ENCODE assay signal across 8 cellular contexts in the genomic region with DNA sequence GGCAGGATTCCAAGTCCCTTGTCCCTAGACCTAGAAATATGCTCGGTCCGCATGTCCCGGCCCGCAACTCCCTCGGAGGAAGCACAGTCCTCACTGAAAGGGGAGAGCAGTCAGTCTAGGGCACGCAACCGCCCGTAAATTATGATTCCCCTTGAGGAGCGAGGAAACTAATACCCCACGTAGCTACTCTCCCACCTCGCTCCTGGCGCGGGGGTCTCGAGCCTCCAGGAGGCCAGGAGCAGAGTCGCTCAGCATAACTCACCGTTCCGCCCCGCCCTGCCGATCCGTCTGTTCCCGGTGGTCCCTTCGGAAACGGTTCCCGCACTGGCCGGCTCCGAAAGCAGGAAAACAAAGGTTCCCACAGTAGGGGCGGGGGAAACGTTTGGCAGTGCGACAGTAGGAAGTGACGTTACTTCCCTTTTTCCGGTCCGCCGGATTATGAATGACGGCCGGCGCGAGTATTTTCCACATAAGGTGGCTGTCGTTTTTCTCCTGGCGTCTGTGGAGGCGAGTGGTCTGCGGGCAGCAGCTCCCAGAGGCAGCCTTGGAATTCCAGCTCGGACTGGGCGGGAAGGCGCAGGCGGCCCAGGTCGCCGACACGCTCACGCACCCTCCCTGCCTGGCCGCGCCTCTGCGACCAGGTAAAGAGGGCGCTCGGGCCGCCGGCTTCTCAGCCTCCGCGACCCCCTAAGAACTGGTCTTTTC. TPM values are rescaled to one million over a fixed set of nuclear protein-coding genes. Genes with fewer than 3 reads are reported as not detected.
DNase-seq lines count a peak whose midpoint lies in the region; ATAC-seq, FAIRE-seq and TF ChIP-seq lines count a peak whose summit lies in the region.

A gene with protein sequence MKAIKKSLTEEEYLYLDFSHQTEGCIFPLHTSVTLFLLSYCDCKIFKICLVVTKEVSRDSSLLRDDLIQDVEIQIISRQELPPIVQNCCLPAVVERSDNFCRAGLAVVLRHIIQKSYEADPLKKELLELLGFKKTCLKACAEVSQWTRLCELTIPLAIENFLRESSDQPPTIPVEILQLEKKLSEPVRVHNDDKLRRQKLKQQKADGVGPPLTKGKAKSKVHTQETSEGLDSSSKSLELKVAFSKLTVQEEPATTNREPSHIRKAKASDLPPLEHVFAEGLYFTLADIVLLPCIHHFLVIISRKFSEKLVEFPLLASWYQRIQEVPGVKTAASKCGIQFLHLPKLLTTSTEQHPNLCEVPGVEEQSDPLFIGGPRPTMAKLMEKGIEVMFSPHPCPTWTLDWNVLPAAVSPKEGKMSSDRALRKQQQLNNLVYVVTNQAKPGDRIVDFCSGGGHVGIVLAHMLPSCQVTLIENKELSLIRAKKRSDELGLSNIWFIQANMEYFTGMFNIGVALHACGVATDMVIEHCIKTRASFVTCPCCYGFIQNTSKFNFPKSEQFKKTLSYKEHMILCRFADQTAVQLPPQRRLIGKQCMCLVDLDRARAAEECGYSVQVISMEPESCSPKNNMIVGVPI (plus strand): TSS at position 409 of the 705 bp plus-strand sequence. CDS start 8,830 bp downstream, outside the sequence.
A gene with protein sequence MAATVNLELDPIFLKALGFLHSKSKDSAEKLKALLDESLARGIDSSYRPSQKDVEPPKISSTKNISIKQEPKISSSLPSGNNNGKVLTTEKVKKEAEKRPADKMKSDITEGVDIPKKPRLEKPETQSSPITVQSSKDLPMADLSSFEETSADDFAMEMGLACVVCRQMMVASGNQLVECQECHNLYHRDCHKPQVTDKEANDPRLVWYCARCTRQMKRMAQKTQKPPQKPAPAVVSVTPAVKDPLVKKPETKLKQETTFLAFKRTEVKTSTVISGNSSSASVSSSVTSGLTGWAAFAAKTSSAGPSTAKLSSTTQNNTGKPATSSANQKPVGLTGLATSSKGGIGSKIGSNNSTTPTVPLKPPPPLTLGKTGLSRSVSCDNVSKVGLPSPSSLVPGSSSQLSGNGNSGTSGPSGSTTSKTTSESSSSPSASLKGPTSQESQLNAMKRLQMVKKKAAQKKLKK (minus strand): TSS at position 314 of the 705 bp plus-strand sequence. CDS start 8,684 bp downstream, outside the sequence.

- peak; percentile 92 for DNase-seq in COLO668 (lab: John Stamatoyannopoulos, UW; ENCODE audit: unreplicated experiment)
- DNase-seq in HT1080 (ENCODE audit: low read depth), result peak; percentile 84
- peak; percentile 88 for DNase-seq in NOMO-1 treated with DMSO at 0.1 percent for 48 hours (lab: John Stamatoyannopoulos, UW; ENCODE audit: unreplicated experiment)
- DNase-seq in activated CD8-positive, alpha-beta memory T cell treated with anti-CD3 and anti-CD28 coated beads for 48 hours (ENCODE audit: low read depth in 2 of 3, low spot score in 2 of 3), result peak; percentile 62 to 80 (median 77)
- peak; percentile 75 to 93 for DNase-seq in H1 (ENCODE audit: low read depth in 1 of 2, low spot score in 2 of 2)
- peak; percentile 83 to 86 for DNase-seq in memory B cell (ENCODE audit: low spot score in 2 of 2)
- DNase-seq in stimulated activated CD8-positive, alpha-beta memory T cell treated with anti-CD3 and anti-CD28 coated beads, Interleukin-12 subunit alpha, Interleukin-12 subunit beta, amount 100 ng/mL, for 24 hours (ENCODE audit: extremely low read depth), result peak; percentile 69

- TF ChIP-seq CTCF in H1 (IDR thresholded peaks at IDR 0.05; ENCODE audit: control extremely low read depth in 1 of 3, insufficient read depth in 1 of 3, low read depth in 1 of 3, low read length in 3 of 3), result no peak

- no peaks in the 10 kb centered on the region for H3K27me3 ChIP-seq in H1 (replicated peaks in 1 of 4; ENCODE audit: control insufficient read depth in 3 of 4, extremely low read depth in 1 of 4, insufficient read depth in 3 of 4, low read length in 3 of 4)

- peak; percentile 73 to 90 for TF ChIP-seq POLR2A in H1 (IDR thresholded peaks at IDR 0.05; ENCODE audit: control extremely low read depth in 1 of 2, low read depth in 2 of 2, low read length in 2 of 2)

- H3K27ac Mint-ChIP-seq in memory B cell, result peak within 1 kb of the TSS; percentile 99

- H3K14ac ChIP-seq in H1 (ENCODE audit: insufficient read length), result no peak within 1 kb of the TSS

- H2BK12ac ChIP-seq in H1 (ENCODE audit: low read depth, low read length), result no peak within 1 kb of the TSS

- H4K5ac ChIP-seq in H1 (ENCODE audit: insufficient read length, low read depth, low read length), result peak within 1 kb of the TSS; percentile 79

- 2% methylated on average over 44 of the region's 58 CpGs; no CpG with 5 or more reads in 1 of the 2 experiments for WGBS in H1 (ENCODE audit: extremely low coverage in 1 of 2, insufficient coverage in 1 of 2, insufficient read length in 1 of 2, insufficient replicate concordance in 2 of 2, low coverage in 1 of 2, low lambda C conversion rate in 2 of 2, missing lambda C conversion rate in 1 of 2), 2 experiments

- H3K27ac ChIP-seq in H1 (ENCODE audit: low read depth, low read length), result peak within 1 kb of the TSS; percentile 94

- H3K27me3 Mint-ChIP-seq in memory B cell, result no peaks in the 10 kb centered on the region

- peaks cover 2% of the 10 kb centered on the region for H3K36me3 Mint-ChIP-seq in memory B cell

- POLR2A ChIA-PET in H1 (lab: Charles Lee; ENCODE audit: partially characterized antibody), result interaction anchor here (0.9 to 1.2 kb wide), 3 partner anchors 10 to 59 kb away, joined by 4 to 5 read pairs (median 5); no protein-coding TSS in a partner anchor

- peak within 1 kb of the TSS; percentile 85 for H2AFZ ChIP-seq in H1 (ENCODE audit: low read length)

- peaks cover 2% of the 10 kb centered on the region for H3K23me2 ChIP-seq in H1 (ENCODE audit: low read depth, low read length)

- H3K56ac ChIP-seq in H1 (replicated peaks; ENCODE audit: insufficient read length, low read depth, low read length), result peak within 1 kb of the TSS; percentile 8

- peak within 1 kb of the TSS; percentile 8 for H3K4ac ChIP-seq in H1 (replicated peaks; ENCODE audit: insufficient read length, low read depth, low read length)

- H4K20me1 ChIP-seq in H1 (replicated peaks in 1 of 2; ENCODE audit: control insufficient read depth in 1 of 2, insufficient read depth in 2 of 2, low read length in 2 of 2), result peaks cover 0 to 6% of the 10 kb centered on the region in 2 experiments

- no peaks in the 10 kb centered on the region for H3K9me3 ChIP-seq in H1 (ENCODE audit: insufficient read depth in 2 of 2, low read depth in 1 of 2, low read length in 1 of 2)

- H3K4me3 Mint-ChIP-seq in memory B cell, result peak within 1 kb of the TSS; percentile 99

- TF ChIP-seq EP300 in H1 (IDR thresholded peaks at IDR 0.05; ENCODE audit: borderline replicate concordance in 1 of 2, low read depth in 2 of 2, low read length in 2 of 2), result peak in 1 of 2 experiments; percentile 94; a peak in 1 of 3 replicates

- H3K9ac ChIP-seq in H1 (replicated peaks in 1 of 4; ENCODE audit: extremely low read depth in 1 of 4, low read depth in 3 of 4, low read length in 3 of 4), result peak within 1 kb of the TSS; percentile 89 to 93 (median 92)

- peak; percentile 66 for FAIRE-seq in H1 (lab: Jason Lieb, UNC)

- H2AK5ac ChIP-seq in H1 (ENCODE audit: low read depth, low read length), result no peak within 1 kb of the TSS

- no peaks in the 10 kb centered on the region for H3K9me3 Mint-ChIP-seq in memory B cell

- H3K4me1 ChIP-seq in H1 (replicated peaks in 1 of 4; ENCODE audit: control insufficient read depth in 3 of 4, insufficient read depth in 4 of 4, low read length in 3 of 4), result 0 out of 7 replicates have a peak, but pooled peaks cover 0 to 2% (median under 1%) of the 10 kb centered on the region in 4 experiments

- ATAC-seq in GM21360 (IDR thresholded peaks at IDR 0.05; ENCODE audit: unreplicated experiment), result peak; percentile 74
- peak; percentile 91 for ATAC-seq in memory B cell (ENCODE audit: low read depth)

- peaks cover 0 to 49% of the 10 kb centered on the region in 2 experiments; a peak in 3 of 4 replicates for H3K79me2 ChIP-seq in H1 (ENCODE audit: control insufficient read depth in 1 of 2, insufficient read depth in 2 of 2, low read length in 2 of 2)

- H2BK5ac ChIP-seq in H1 (ENCODE audit: low read depth, low read length), result peak within 1 kb of the TSS; percentile 89

- CTCF ChIA-PET in H1 (lab: Charles Lee; ENCODE audit: partially characterized antibody), result interaction anchor here (0.7 to 0.8 kb wide), 3 partner anchors 10 to 23 kb away, joined by 3 to 4 read pairs (median 3); no protein-coding TSS in a partner anchor

- no peak within 1 kb of the TSS for H2BK15ac ChIP-seq in H1 (ENCODE audit: low read length)

- peaks cover 35% of the 10 kb centered on the region for H3K4me1 Mint-ChIP-seq in memory B cell

- H3K4me3 ChIP-seq in H1 (ENCODE audit: extremely low read depth in 1 of 4, insufficient read depth in 2 of 4, low read depth in 3 of 4, low read length in 4 of 4), result peak within 1 kb of the TSS; percentile 89 to 93 (median 92)

- no peak within 1 kb of the TSS for H2BK120ac ChIP-seq in H1 (replicated peaks; ENCODE audit: low read depth, low read length)

- peak within 1 kb of the TSS; percentile 64; the same call in 1 of the 2 replicates for H3K18ac ChIP-seq in H1 (ENCODE audit: extremely low read depth, low read length)

- no peaks in the 10 kb centered on the region; a peak in 1 of 8 replicates for H3K36me3 ChIP-seq in H1 (ENCODE audit: control insufficient read depth in 2 of 4, insufficient read depth in 4 of 4, low read length in 3 of 4)

- H4K8ac ChIP-seq in H1 (ENCODE audit: extremely low read depth, insufficient read depth, low read length), result peak within 1 kb of the TSS; percentile 97

- peak within 1 kb of the TSS; percentile 70 to 78 for H3K4me2 ChIP-seq in H1 (ENCODE audit: insufficient read depth in 1 of 2, low read depth in 2 of 2, low read length in 2 of 2)

- no peak within 1 kb of the TSS for H3K23ac ChIP-seq in H1 (ENCODE audit: insufficient read length)

- H3K79me1 ChIP-seq in H1 (ENCODE audit: low read depth, low read length), result 0 out of 2 replicates have a peak, but pooled peaks cover 3% of the 10 kb centered on the region

- peak; percentile 5 to 10; a peak in 1 of 4 replicates for TF ChIP-seq RAD21 in H1 (IDR thresholded peaks at IDR 0.05 in 1 of 2, conservative IDR thresholded peaks at IDR 0.05 in 1 of 2; ENCODE audit: low read depth in 2 of 2, low read length in 2 of 2)

- H4K91ac ChIP-seq in H1 (replicated peaks; ENCODE audit: insufficient read length, low read length), result peak within 1 kb of the TSS; percentile 72

- no peak within 1 kb of the TSS for H2BK20ac ChIP-seq in H1 (ENCODE audit: low read length)

RNA-seq across cellular contexts. Expression of the first gene that starts in this region (rescaled TPM):
- total RNA-seq in HT1080 (2014; rRNA removed; shearing (Covaris generic)), result 23.1 and 26.6 TPM in 2 replicates
- 19.8 and 20.1 TPM in 2 replicates for polyA plus RNA-seq in HT1080 (2015; cell fraction: cytosol; rRNA removed)
- 28.2 and 28.6 TPM in 2 replicates for polyA plus RNA-seq in HT1080 (2015; cell fraction: nucleus; rRNA removed)
- total RNA-seq in H1 (2021; fragmentation: NEBNext Ultra II Directional; extraction: Animal tissue kit (Norgen Biotek cat#: 25700)), result 22.0 and 24.6 TPM in 2 replicates
- polyA plus RNA-seq in H1 (2011; rRNA removed), result 7.2 and 8.5 TPM in 2 replicates
- polyA plus RNA-seq in H1 (2011; cell fraction: cytosol; rRNA removed), result 13.5 TPM
- 9.8 TPM for polyA plus RNA-seq in H1 (2011; cell fraction: nucleus; rRNA removed)
- 9.1 to 19.2 TPM (median 12.6 TPM) in 4 replicates for polyA plus RNA-seq in H1 (2012, experiment 1 of 2)
- 1.7 TPM for polyA plus RNA-seq in H1 (2012, experiment 2 of 2)
- 13.2 TPM for polyA plus RNA-seq in H1 (2013, experiment 1 of 2)
- polyA plus RNA-seq in H1 (2013, experiment 2 of 2), result 12.5 TPM
- polyA minus RNA-seq in H1 (2011; rRNA and poly(A)+ RNA removed), result 28.5 and 37.2 TPM in 2 replicates
- polyA minus RNA-seq in H1 (2011; cell fraction: cytosol; rRNA and poly(A)+ RNA removed), result 18.2 TPM
- polyA minus RNA-seq in H1 (2011; cell fraction: nucleus; rRNA and poly(A)+ RNA removed), result 58.3 TPM

RNA-seq across cellular contexts. Expression of the second gene that starts in this region (rescaled TPM):
- total RNA-seq in HT1080 (2014; rRNA removed; shearing (Covaris generic)), result 21.2 and 25.1 TPM in 2 replicates
- 31.5 and 38.5 TPM in 2 replicates for polyA plus RNA-seq in HT1080 (2015; cell fraction: cytosol; rRNA removed)
- 60.9 and 65.5 TPM in 2 replicates for polyA plus RNA-seq in HT1080 (2015; cell fraction: nucleus; rRNA removed)
- 13.8 and 14.1 TPM in 2 replicates for total RNA-seq in H1 (2021; fragmentation: NEBNext Ultra II Directional; extraction: Animal tissue kit (Norgen Biotek cat#: 25700))
- polyA plus RNA-seq in H1 (2011; rRNA removed), result 8.3 and 12.3 TPM in 2 replicates
- 14.5 TPM for polyA plus RNA-seq in H1 (2011; cell fraction: cytosol; rRNA removed)
- 9.3 TPM for polyA plus RNA-seq in H1 (2011; cell fraction: nucleus; rRNA removed)
- 11.1 to 15.4 TPM (median 11.9 TPM) in 4 replicates for polyA plus RNA-seq in H1 (2012, experiment 1 of 2)
- 1.4 TPM for polyA plus RNA-seq in H1 (2012, experiment 2 of 2)
- 16.1 TPM for polyA plus RNA-seq in H1 (2013, experiment 1 of 2)
- 14.7 TPM for polyA plus RNA-seq in H1 (2013, experiment 2 of 2)
- 16.4 and 20.5 TPM in 2 replicates for polyA minus RNA-seq in H1 (2011; rRNA and poly(A)+ RNA removed)
- polyA minus RNA-seq in H1 (2011; cell fraction: cytosol; rRNA and poly(A)+ RNA removed), result 5.7 TPM
- 32.5 TPM for polyA minus RNA-seq in H1 (2011; cell fraction: nucleus; rRNA and poly(A)+ RNA removed)

Comparison
In these comparisons a context has a peak if more than half of its experiments do, and no peak if none do; other contexts are left out.
1. Peak in every context shown above with its lines: DNase-seq, ATAC-seq, H3K4me3 ChIP-seq and H3K27ac ChIP-seq.